11 cellular contexts compared by ENCODE assay signal in genomic region chr14:82642425-82642824, GRCh38.
DNase-seq lines count a peak whose midpoint lies in the region; ATAC-seq lines count a peak whose summit lies in the region.
"Had no signal": no experiment of that assay in that cellular context is flagged by ENCODE, and none has a peak within 500 bp of the region (broad histone marks: within the 10 kb centered on the region; RNA-seq: fewer than 3 reads in every experiment).

No MANE protein-coding gene starts in this region.

- no peaks in the 10 kb centered on the region for H3K36me3 ChIP-seq in HUES48 (ENCODE audit: control insufficient read depth, insufficient read depth, low read length)
- H3K36me3 ChIP-seq: SJSA1 had no signal

- peak overlapping the region; percentile 93 for H3K4me3 ChIP-seq in HUES48 (ENCODE audit: low read depth, low read length)
- H3K4me3 ChIP-seq: GM12878, SJSA1 had no signal

- no peaks in the 10 kb centered on the region for H3K4me1 Mint-ChIP-seq in activated naive CD8-positive, alpha-beta T cell treated with anti-CD3 and anti-CD28 coated beads, Interleukin-2, amount 10 ng/mL, durations not matched to agents 7 days and 5 days

- no peaks in the 10 kb centered on the region for H3K36me3 Mint-ChIP-seq in activated naive CD8-positive, alpha-beta T cell treated with anti-CD3 and anti-CD28 coated beads, Interleukin-2, amount 10 ng/mL, durations not matched to agents 7 days and 5 days

- no peak overlapping the region for H3K27ac Mint-ChIP-seq in activated naive CD8-positive, alpha-beta T cell treated with anti-CD3 and anti-CD28 coated beads, Interleukin-2, amount 10 ng/mL, durations not matched to agents 7 days and 5 days

- H3K27me3 Mint-ChIP-seq in activated naive CD8-positive, alpha-beta T cell treated with anti-CD3 and anti-CD28 coated beads, Interleukin-2, amount 10 ng/mL, durations not matched to agents 7 days and 5 days: no peaks in the 10 kb centered on the region

- peak overlapping the region; percentile 84 for H3K9ac ChIP-seq in HUES48 (ENCODE audit: low read depth, low read length)

- POLR2A ChIA-PET in activated naive CD8-positive, alpha-beta T cell treated with anti-CD3 and anti-CD28 coated beads, Interleukin-2, amount 10 ng/mL, durations not matched to agents 7 days and 5 days (lab: Charles Lee): no interaction called here

- H3K4me1 ChIP-seq in HUES48 (ENCODE audit: control insufficient read depth, insufficient read depth, low read length): peaks cover 13% of the 10 kb centered on the region
- H3K4me1 ChIP-seq: SJSA1 had no signal

- peak; percentile 98 for ATAC-seq in GM18508 (IDR thresholded peaks at IDR 0.05; ENCODE audit: insufficient read depth, unreplicated experiment)
- ATAC-seq in activated naive CD8-positive, alpha-beta T cell treated with anti-CD3 and anti-CD28 coated beads, Interleukin-2, amount 10 ng/mL, durations not matched to agents 7 days and 5 days (ENCODE audit: low read depth): no peak
- ATAC-seq in GM21576 (IDR thresholded peaks at IDR 0.05; ENCODE audit: unreplicated experiment): no peak
- ATAC-seq: GM12878 had no signal

- peak; percentile 19 for DNase-seq in activated naive CD8-positive, alpha-beta T cell treated with anti-CD3 and anti-CD28 coated beads, Interleukin-2, amount 10 ng/mL, durations not matched to agents 7 days and 5 days
- DNase-seq in mucosa of gallbladder (ENCODE audit: low spot score) (peak; percentile 14), midbrain (lab: John Stamatoyannopoulos, UW) (no peak), NCI-H1417 treated with DMSO at 0.1 percent for 48 hours (lab: John Stamatoyannopoulos, UW) (no peak), amniotic stem cell (lab: John Stamatoyannopoulos, UW) (no peak)
- DNase-seq: left cardiac atrium had no signal

- peak overlapping the region; percentile 61 for H3K4me3 Mint-ChIP-seq in activated naive CD8-positive, alpha-beta T cell treated with anti-CD3 and anti-CD28 coated beads, Interleukin-2, amount 10 ng/mL, durations not matched to agents 7 days and 5 days

- no peaks in the 10 kb centered on the region for H3K27me3 ChIP-seq in HUES48 (ENCODE audit: control insufficient read depth, insufficient read depth, low read length)
- H3K27me3 ChIP-seq: SJSA1 had no signal

- no peaks in the 10 kb centered on the region for H3K9me3 ChIP-seq in HUES48 (ENCODE audit: control insufficient read depth, insufficient read depth, low read length)
- H3K9me3 ChIP-seq: SJSA1 had no signal

- H3K27ac ChIP-seq in HUES48 (ENCODE audit: low read depth, low read length): no peak overlapping the region
- H3K27ac ChIP-seq: SJSA1 had no signal

- H3K9me3 Mint-ChIP-seq in activated naive CD8-positive, alpha-beta T cell treated with anti-CD3 and anti-CD28 coated beads, Interleukin-2, amount 10 ng/mL, durations not matched to agents 7 days and 5 days: peaks cover 4% of the 10 kb centered on the region

Comparison
In these comparisons a context has a peak if more than half of its experiments do, and no peak if none do; other contexts are left out.
1. DNase-seq: peak in activated naive CD8-positive, alpha-beta T cell treated with anti-CD3 and anti-CD28 coated beads, Interleukin-2, amount 10 ng/mL, durations not matched to agents 7 days and 5 days (single experiment) and mucosa of gallbladder (single experiment); none in midbrain (single experiment), NCI-H1417 treated with DMSO at 0.1 percent for 48 hours (single experiment) and amniotic stem cell (single experiment).